ENCODE assay signal across 28 cellular contexts in genomic region chr1:26079178-26079563, GRCh38. TPM values are rescaled to one million over a fixed set of nuclear protein-coding genes. Genes with fewer than 3 reads are reported as not detected.
A peak's percentile ranks its signal among the peaks of the same experiment; 100 is the strongest.
DNase-seq lines count a peak whose midpoint lies in the region; ATAC-seq and TF ChIP-seq lines count a peak whose summit lies in the region.
"Had no signal": no experiment of that assay in that cellular context is flagged by ENCODE, and none has a peak within 500 bp of the region (broad histone marks: within the 10 kb centered on the region; RNA-seq: fewer than 3 reads in every experiment).

No MANE protein-coding gene starts in this region.

- no peaks in the 10 kb centered on the region for H3K9me3 Mint-ChIP-seq in WTC11
- no peaks in the 10 kb centered on the region for H3K9me3 Mint-ChIP-seq in neural crest cell
- H3K9me3 Mint-ChIP-seq in CD14-positive monocyte, result peaks cover 0 to 3% (median 0%) of the 10 kb centered on the region in 7 donors
- no peaks in the 10 kb centered on the region for H3K9me3 Mint-ChIP-seq in stimulated activated naive CD8-positive, alpha-beta T cell treated with anti-CD3 and anti-CD28 coated beads, Interleukin-15, amount 100 ng/mL, for 72 hours
- no peaks in the 10 kb centered on the region for H3K9me3 Mint-ChIP-seq in activated CD4-positive, alpha-beta memory T cell treated with anti-CD3 and anti-CD28 coated beads, Interleukin-2, amount 10 ng/mL, durations not matched to agents 7 days and 5 days
- H3K9me3 Mint-ChIP-seq: activated CD4-positive, alpha-beta T cell treated with anti-CD3 and anti-CD28 coated beads, Interleukin-2, amount 10 ng/mL, durations not matched to agents 24 days and 14 days; activated naive CD4-positive, alpha-beta T cell treated with anti-CD3 and anti-CD28 coated beads, Interleukin-2, amount 50 U/mL, for 72 hours; naive B cell; T-helper 2 cell treated with Interferon-gamma antibody and Interleukin-4, amounts not matched to agents 5 μg/mL and 100 μg/mL, for 36 hours had no signal

- H3K27me3 ChIP-seq in left ventricle myocardium inferior (ENCODE audit: low read depth), result peaks cover 16% of the 10 kb centered on the region
- H3K27me3 ChIP-seq: Peyer's patch had no signal

- H3K36me3 ChIP-seq in left ventricle myocardium inferior, result no peaks in the 10 kb centered on the region
- H3K36me3 ChIP-seq: Peyer's patch, suprapubic skin had no signal

- no peak for DNase-seq in left ventricle myocardium inferior
- DNase-seq in cardiac septum (ENCODE audit: low spot score), result no peak
- no peak for DNase-seq in WTC11 (ENCODE audit: low spot score)
- no peak for DNase-seq in neural crest cell (ENCODE audit: low read depth, low spot score)
- DNase-seq in CD14-positive monocyte (ENCODE audit: low spot score), result no peak
- DNase-seq in stimulated activated naive CD8-positive, alpha-beta T cell treated with anti-CD3 and anti-CD28 coated beads, Interleukin-15, amount 100 ng/mL, for 72 hours, result no peak
- DNase-seq in hypothalamus (lab: John Stamatoyannopoulos, UW), result no peak
- DNase-seq in activated CD4-positive, alpha-beta memory T cell treated with anti-CD3 and anti-CD28 coated beads, Interleukin-2, amount 10 ng/mL, durations not matched to agents 7 days and 5 days, result no peak
- DNase-seq: activated CD4-positive, alpha-beta T cell treated with anti-CD3 and anti-CD28 coated beads, Interleukin-2, amount 10 ng/mL, durations not matched to agents 24 days and 14 days; activated effector memory CD4-positive, alpha-beta T cell treated with Interleukin-2 at 50 U/mL for 16 hours; AML-193; amygdala; effector CD4-positive, alpha-beta T cell; Kasumi-1; naive B cell; NCI-H1417 treated with DMSO at 0.1 percent for 48 hours; NCI-H2081 treated with DMSO at 0.1 percent for 48 hours; SIG-M5; stimulated activated naive CD4-positive, alpha-beta T cell had no signal

- CTCF ChIA-PET in WTC11 (lab: Charles Lee), result interaction anchor here (1.0 kb wide), 1 partner anchor 66 kb away, joined by 4 read pairs; no protein-coding TSS in a partner anchor
- CTCF ChIA-PET in activated CD4-positive, alpha-beta memory T cell treated with anti-CD3 and anti-CD28 coated beads, Interleukin-2, amount 10 ng/mL, durations not matched to agents 7 days and 5 days (lab: Charles Lee), result interaction anchor here (0.7 to 1.8 kb wide), 2 partner anchors 66 to 84 kb away, joined by 3 to 8 read pairs; no protein-coding TSS in a partner anchor

- intact Hi-C loops in left ventricle myocardium inferior (cut with micrococcal nuclease), result no loop called here
- intact Hi-C loops in cardiac septum (cut with DNase I), result no loop called here
- intact Hi-C loops in CD14-positive monocyte (cut with micrococcal nuclease), result no loop called here

- POLR2A ChIA-PET in WTC11 (lab: Charles Lee), result no interaction called here
- POLR2A ChIA-PET in activated CD4-positive, alpha-beta memory T cell treated with anti-CD3 and anti-CD28 coated beads, Interleukin-2, amount 10 ng/mL, durations not matched to agents 7 days and 5 days (lab: Charles Lee), result no interaction called here

- no peaks in the 10 kb centered on the region for H3K9me3 ChIP-seq in left ventricle myocardium inferior (replicated peaks)
- H3K9me3 ChIP-seq: Peyer's patch, suprapubic skin had no signal

- H3K4me1 ChIP-seq in left ventricle myocardium inferior, result peaks cover 69% of the 10 kb centered on the region
- H3K4me1 ChIP-seq: Peyer's patch, suprapubic skin had no signal

- H3K36me3 Mint-ChIP-seq in WTC11 (no peaks in the 10 kb centered on the region), neural crest cell (ENCODE audit: low read depth) (no peaks in the 10 kb centered on the region), CD14-positive monocyte (no peaks in the 10 kb centered on the region)
- no peaks in the 10 kb centered on the region for H3K36me3 Mint-ChIP-seq in activated CD4-positive, alpha-beta memory T cell treated with anti-CD3 and anti-CD28 coated beads, Interleukin-2, amount 10 ng/mL, durations not matched to agents 7 days and 5 days (ENCODE audit: low read depth)
- H3K36me3 Mint-ChIP-seq: activated naive CD4-positive, alpha-beta T cell treated with anti-CD3 and anti-CD28 coated beads, Interleukin-2, amount 50 U/mL, for 72 hours had no signal

- H3K27ac Mint-ChIP-seq in WTC11, result no peak overlapping the region
- H3K27ac Mint-ChIP-seq in neural crest cell (ENCODE audit: unreplicated experiment), result peak overlapping the region; percentile 32
- no peak overlapping the region for H3K27ac Mint-ChIP-seq in CD14-positive monocyte
- H3K27ac Mint-ChIP-seq in stimulated activated naive CD8-positive, alpha-beta T cell treated with anti-CD3 and anti-CD28 coated beads, Interleukin-15, amount 100 ng/mL, for 72 hours, result peak overlapping the region in 1 of 2 donors; percentile 74
- no peak overlapping the region for H3K27ac Mint-ChIP-seq in activated CD4-positive, alpha-beta memory T cell treated with anti-CD3 and anti-CD28 coated beads, Interleukin-2, amount 10 ng/mL, durations not matched to agents 7 days and 5 days
- H3K27ac Mint-ChIP-seq: activated CD4-positive, alpha-beta T cell treated with anti-CD3 and anti-CD28 coated beads, Interleukin-2, amount 10 ng/mL, durations not matched to agents 24 days and 14 days; activated naive CD4-positive, alpha-beta T cell treated with anti-CD3 and anti-CD28 coated beads, Interleukin-2, amount 50 U/mL, for 72 hours; T-helper 2 cell treated with Interferon-gamma antibody and Interleukin-4, amounts not matched to agents 5 μg/mL and 100 μg/mL, for 36 hours had no signal

- H3K4me3 ChIP-seq in left ventricle myocardium inferior, result no peak overlapping the region
- H3K4me3 ChIP-seq: Peyer's patch, skin epidermis, suprapubic skin had no signal

- H3K4me3 Mint-ChIP-seq in WTC11 (no peak overlapping the region), neural crest cell (no peak overlapping the region), CD14-positive monocyte (no peak overlapping the region)
- no peak overlapping the region for H3K4me3 Mint-ChIP-seq in stimulated activated naive CD8-positive, alpha-beta T cell treated with anti-CD3 and anti-CD28 coated beads, Interleukin-15, amount 100 ng/mL, for 72 hours
- H3K4me3 Mint-ChIP-seq in activated CD4-positive, alpha-beta memory T cell treated with anti-CD3 and anti-CD28 coated beads, Interleukin-2, amount 10 ng/mL, durations not matched to agents 7 days and 5 days, result no peak overlapping the region
- H3K4me3 Mint-ChIP-seq: activated CD4-positive, alpha-beta T cell treated with anti-CD3 and anti-CD28 coated beads, Interleukin-2, amount 10 ng/mL, durations not matched to agents 24 days and 14 days; naive B cell; T-helper 2 cell treated with Interferon-gamma antibody and Interleukin-4, amounts not matched to agents 5 μg/mL and 100 μg/mL, for 36 hours had no signal

- no peak for TF ChIP-seq CTCF in left ventricle myocardium inferior (IDR thresholded peaks at IDR 0.05; ENCODE audit: borderline replicate concordance)
- TF ChIP-seq CTCF in WTC11 (IDR thresholded peaks at IDR 0.05), result no peak
- no peak for TF ChIP-seq CTCF in neural crest cell (conservative IDR thresholded peaks at IDR 0.05)
- no peak for TF ChIP-seq CTCF in CD14-positive monocyte (IDR thresholded peaks at IDR 0.05)

- H3K27me3 Mint-ChIP-seq in WTC11 (ENCODE audit: low read depth), result peaks cover 3% of the 10 kb centered on the region
- peaks cover 9% of the 10 kb centered on the region for H3K27me3 Mint-ChIP-seq in neural crest cell (ENCODE audit: low read depth)
- peaks cover 5 to 26% (median 14%) of the 10 kb centered on the region in 3 donors for H3K27me3 Mint-ChIP-seq in CD14-positive monocyte (ENCODE audit: low read depth in 3 of 3)
- peaks cover 9% of the 10 kb centered on the region for H3K27me3 Mint-ChIP-seq in stimulated activated naive CD8-positive, alpha-beta T cell treated with anti-CD3 and anti-CD28 coated beads, Interleukin-15, amount 100 ng/mL, for 72 hours
- H3K27me3 Mint-ChIP-seq in activated CD4-positive, alpha-beta memory T cell treated with anti-CD3 and anti-CD28 coated beads, Interleukin-2, amount 10 ng/mL, durations not matched to agents 7 days and 5 days, result peaks cover 31% of the 10 kb centered on the region

- H3K27ac ChIP-seq in left ventricle myocardium inferior (replicated peaks), result peak overlapping the region; percentile 90
- H3K27ac ChIP-seq: Peyer's patch, skin epidermis, suprapubic skin had no signal

- ATAC-seq in WTC11, result peak; percentile 24; the same call in 1 of the 2 replicates
- no peak for ATAC-seq in stimulated activated naive CD8-positive, alpha-beta T cell treated with anti-CD3 and anti-CD28 coated beads, Interleukin-15, amount 100 ng/mL, for 72 hours
- ATAC-seq: activated naive CD4-positive, alpha-beta T cell treated with anti-CD3 and anti-CD28 coated beads, Interleukin-2, amount 50 U/mL, for 72 hours; left lobe of liver had no signal

- H3K4me1 Mint-ChIP-seq in WTC11 (peaks cover 14% of the 10 kb centered on the region), neural crest cell (peaks cover 13% of the 10 kb centered on the region), CD14-positive monocyte (peaks cover 1% of the 10 kb centered on the region)
- H3K4me1 Mint-ChIP-seq in stimulated activated naive CD8-positive, alpha-beta T cell treated with anti-CD3 and anti-CD28 coated beads, Interleukin-15, amount 100 ng/mL, for 72 hours, result no peaks in the 10 kb centered on the region
- H3K4me1 Mint-ChIP-seq in activated CD4-positive, alpha-beta memory T cell treated with anti-CD3 and anti-CD28 coated beads, Interleukin-2, amount 10 ng/mL, durations not matched to agents 7 days and 5 days, result peaks cover 15% of the 10 kb centered on the region
- H3K4me1 Mint-ChIP-seq: naive B cell had no signal

RNA-seq across cellular contexts. Expression of gene TRIM63, which starts 11.7 kb away (rescaled TPM):
- total RNA-seq in left ventricle myocardium inferior (203 TPM), cardiac septum (123 TPM), WTC11 (2021) (not detected in 3 replicates), neural crest cell (not detected in 2 replicates)
- not detected for polyA plus RNA-seq in CD14-positive monocyte
- under 1 TPM; 0.25 to 0.33 TPM for total RNA-seq in activated CD4-positive, alpha-beta memory T cell treated with anti-CD3 and anti-CD28 coated beads, Interleukin-2, amount 10 ng/mL, durations not matched to agents 7 days and 5 days
- total RNA-seq: A673; activated CD4-positive, alpha-beta T cell treated with anti-CD3 and anti-CD28 coated beads, Interleukin-2, amount 10 ng/mL, durations not matched to agents 24 days and 14 days; activated CD8-positive, alpha-beta memory T cell treated with anti-CD3 and anti-CD28 coated beads for 36 hours had no signal

RNA-seq across cellular contexts. Expression of gene PDIK1L, which starts 32.5 kb away (rescaled TPM):
- 4.2 TPM for total RNA-seq in left ventricle myocardium inferior
- 3.5 TPM for total RNA-seq in cardiac septum
- total RNA-seq in WTC11 (2021), result 4.0 to 5.5 TPM (median 4.3 TPM) in 3 replicates
- 22.8 and 23.8 TPM in 2 replicates for total RNA-seq in neural crest cell
- polyA plus RNA-seq in CD14-positive monocyte, result 1 to 10 TPM; 2.3 to 2.5 TPM
- total RNA-seq in activated CD4-positive, alpha-beta memory T cell treated with anti-CD3 and anti-CD28 coated beads, Interleukin-2, amount 10 ng/mL, durations not matched to agents 7 days and 5 days, result 10 to 100 TPM; 21.3 to 22.7 TPM

RNA-seq across cellular contexts. Expression of gene SLC30A2, which starts 33.3 kb away (rescaled TPM):
- total RNA-seq in left ventricle myocardium inferior, result 7.1 TPM
- 5.0 TPM for total RNA-seq in cardiac septum
- 0.15 to 0.41 TPM (median 0.41 TPM) in 3 replicates for total RNA-seq in WTC11 (2021)
- total RNA-seq in neural crest cell, result not detected in 2 replicates
- polyA plus RNA-seq in CD14-positive monocyte, result not detected
- not detected for total RNA-seq in activated CD4-positive, alpha-beta memory T cell treated with anti-CD3 and anti-CD28 coated beads, Interleukin-2, amount 10 ng/mL, durations not matched to agents 7 days and 5 days
- total RNA-seq: A673; activated CD4-positive, alpha-beta T cell treated with anti-CD3 and anti-CD28 coated beads, Interleukin-2, amount 10 ng/mL, durations not matched to agents 24 days and 14 days; activated CD8-positive, alpha-beta memory T cell treated with anti-CD3 and anti-CD28 coated beads for 36 hours; activated naive CD4-positive, alpha-beta T cell treated with anti-CD3 and anti-CD28 coated beads, Interleukin-2, amount 50 U/mL, for 72 hours; osteoblast had no signal

RNA-seq across cellular contexts. Expression of gene EXTL1, which starts 57.6 kb away (rescaled TPM):
- 11.3 TPM for total RNA-seq in left ventricle myocardium inferior
- 9.2 TPM for total RNA-seq in cardiac septum
- total RNA-seq in WTC11 (2021), result 1.3 to 2.1 TPM (median 1.9 TPM) in 3 replicates
- 7.6 and 8.1 TPM in 2 replicates for total RNA-seq in neural crest cell
- polyA plus RNA-seq in CD14-positive monocyte, result not detected
- total RNA-seq in activated CD4-positive, alpha-beta memory T cell treated with anti-CD3 and anti-CD28 coated beads, Interleukin-2, amount 10 ng/mL, durations not matched to agents 7 days and 5 days, result not detected
- total RNA-seq: A673; activated CD4-positive, alpha-beta T cell treated with anti-CD3 and anti-CD28 coated beads, Interleukin-2, amount 10 ng/mL, durations not matched to agents 24 days and 14 days; activated CD8-positive, alpha-beta memory T cell treated with anti-CD3 and anti-CD28 coated beads for 36 hours; activated naive CD4-positive, alpha-beta T cell treated with anti-CD3 and anti-CD28 coated beads, Interleukin-2, amount 50 U/mL, for 72 hours; left lobe of liver; Peyer's patch had no signal

Comparison
In these comparisons a context has a peak if more than half of its experiments do, and no peak if none do; other contexts are left out.
1. RNA of gene TRIM63, which starts 11.7 kb away (total RNA-seq): 203 TPM in left ventricle myocardium inferior (single experiment) and 123 TPM in cardiac septum (single experiment); 0.25 to 0.33 TPM in activated CD4-positive, alpha-beta memory T cell treated with anti-CD3 and anti-CD28 coated beads, Interleukin-2, amount 10 ng/mL, durations not matched to agents 7 days and 5 days, not detected in WTC11 and not detected in neural crest cell; every median in the first group is over 10 times any median in the second.